ENCODE assay signal across 16 cellular contexts in genomic region chr3:195239121-195239520, GRCh38. TPM values are rescaled to one million over a fixed set of nuclear protein-coding genes. Genes with fewer than 3 reads are reported as not detected.
DNase-seq lines count a peak whose midpoint lies in the region; ATAC-seq and TF ChIP-seq lines count a peak whose summit lies in the region.
"Had no signal": no experiment of that assay in that cellular context is flagged by ENCODE, and none has a peak within 500 bp of the region (broad histone marks: within the 10 kb centered on the region; RNA-seq: fewer than 3 reads in every experiment).

No MANE protein-coding gene starts in this region.

- H3K9me3 ChIP-seq in parathyroid adenoma (ENCODE audit: control insufficient read depth, low read length): no peaks in the 10 kb centered on the region

- peaks cover 19% of the 10 kb centered on the region for H3K36me3 Mint-ChIP-seq in activated T-cell treated with anti-CD3 and anti-CD28 coated beads, Interleukin-2, amount 50 U/mL, for 4 hours (ENCODE audit: insufficient read depth)
- H3K36me3 Mint-ChIP-seq in GM23338 (ENCODE audit: low read depth): peaks cover 22% of the 10 kb centered on the region; the same call in 2 of the 3 replicates

- H3K27ac Mint-ChIP-seq in GM23338: no peak overlapping the region
- H3K27ac Mint-ChIP-seq: activated naive CD4-positive, alpha-beta T cell treated with anti-CD3 and anti-CD28 coated beads for 36 hours had no signal

- H3K9ac ChIP-seq in parathyroid adenoma: no peak overlapping the region

- no peaks in the 10 kb centered on the region for H3F3A ChIP-seq in GM23338 (replicated peaks; ENCODE audit: low read depth)

- no peak overlapping the region for H3K4me3 Mint-ChIP-seq in activated T-cell treated with anti-CD3 and anti-CD28 coated beads, Interleukin-2, amount 50 U/mL, for 4 hours
- no peak overlapping the region for H3K4me3 Mint-ChIP-seq in GM23338
- H3K4me3 Mint-ChIP-seq: activated naive CD4-positive, alpha-beta T cell treated with anti-CD3 and anti-CD28 coated beads for 36 hours had no signal

- H3K36me3 ChIP-seq in parathyroid adenoma (ENCODE audit: control insufficient read depth, insufficient read depth, low read length): no peaks in the 10 kb centered on the region
- H3K36me3 ChIP-seq in GM23338 (ENCODE audit: insufficient read depth): no peaks in the 10 kb centered on the region

- H3K27ac ChIP-seq in parathyroid adenoma (peak overlapping the region; percentile 67), GM23338 (ENCODE audit: low read depth) (no peak overlapping the region)
- H3K27ac ChIP-seq: HL-60 had no signal

- H3K4me1 ChIP-seq in parathyroid adenoma: peaks cover 37% of the 10 kb centered on the region
- H3K4me1 ChIP-seq in GM23338 (ENCODE audit: insufficient read depth): peaks cover 18% of the 10 kb centered on the region

- no peaks in the 10 kb centered on the region for H3K9me3 Mint-ChIP-seq in activated T-cell treated with anti-CD3 and anti-CD28 coated beads, Interleukin-2, amount 50 U/mL, for 4 hours
- peaks cover 5% of the 10 kb centered on the region; the same call in 2 of the 3 replicates for H3K9me3 Mint-ChIP-seq in GM23338

- no peaks in the 10 kb centered on the region for H3K9me2 ChIP-seq in GM23338 (ENCODE audit: insufficient read depth)

- H3K79me2 ChIP-seq in parathyroid adenoma (peaks cover 14% of the 10 kb centered on the region), GM23338 (replicated peaks; ENCODE audit: insufficient read depth) (peaks cover 47% of the 10 kb centered on the region)

- no peak for ATAC-seq in activated T-cell treated with anti-CD3 and anti-CD28 coated beads, Interleukin-2, amount 50 U/mL, for 4 hours
- ATAC-seq in GM23338: no peak

- no peaks in the 10 kb centered on the region for H3K4me1 Mint-ChIP-seq in activated T-cell treated with anti-CD3 and anti-CD28 coated beads, Interleukin-2, amount 50 U/mL, for 4 hours (ENCODE audit: low read depth)
- H3K4me1 Mint-ChIP-seq in GM23338: peaks cover 41% of the 10 kb centered on the region

- no peaks in the 10 kb centered on the region for H3K27me3 Mint-ChIP-seq in activated T-cell treated with anti-CD3 and anti-CD28 coated beads, Interleukin-2, amount 50 U/mL, for 4 hours (ENCODE audit: low read depth)
- H3K27me3 Mint-ChIP-seq in GM23338 (ENCODE audit: insufficient read depth, low read depth, poor library complexity): peaks cover 13% of the 10 kb centered on the region

- CTCF ChIA-PET in AG04449 (lab: Yijun Ruan, JAX): interaction anchor here (0.8 to 1.7 kb wide), 4 partner anchors 12 to 556 kb away, joined by 3 to 6 read pairs (median 4); no protein-coding TSS in a partner anchor

- DNase-seq in AG04449 (ENCODE audit: low read depth, low spot score) (no peak), HFF-Myc (ENCODE audit: extremely low read depth, low read depth) (no peak), fibroblast of mammary gland (ENCODE audit: low read depth) (no peak), GM23338 (ENCODE audit: low spot score) (no peak), LoVo (ENCODE audit: low spot score) (no peak), GM20000 (ENCODE audit: low spot score) (no peak)
- DNase-seq in activated T-cell treated with anti-CD3 and anti-CD28 coated beads, Interleukin-2, amount 50 U/mL, for 4 hours: no peak
- DNase-seq: activated CD4-positive, alpha-beta T cell treated with anti-CD3 and anti-CD28 coated beads for 1 hour; activated naive CD4-positive, alpha-beta T cell treated with anti-CD3 and anti-CD28 coated beads for 36 hours; glutamatergic neuron; NCI-H187 treated with DMSO at 0.1 percent for 48 hours; NK-92 treated with Interleukin-12 subunit alpha and Interleukin-12 subunit beta, amount 100 ng/mL, for 24 hours; stimulated activated CD4-positive, alpha-beta T cell treated with anti-CD3 and anti-CD28 coated beads, Interleukin-15, amount 100 ng/mL, for 24 hours; stimulated activated naive CD4-positive, alpha-beta T cell had no signal

- H3K4me2 ChIP-seq in parathyroid adenoma (ENCODE audit: low read length): no peak overlapping the region
- no peak overlapping the region for H3K4me2 ChIP-seq in GM23338

- no peaks in the 10 kb centered on the region for H3K27me3 ChIP-seq in parathyroid adenoma (ENCODE audit: control insufficient read depth, insufficient read depth, low read length)
- no peaks in the 10 kb centered on the region for H3K27me3 ChIP-seq in GM23338 (ENCODE audit: insufficient read depth)

- H3K4me3 ChIP-seq in AG04449 (ENCODE audit: low read depth, low read length) (no peak overlapping the region), HFF-Myc (replicated peaks; ENCODE audit: low read depth, low read length) (no peak overlapping the region), fibroblast of mammary gland (ENCODE audit: control insufficient read depth, low read depth, low read length) (no peak overlapping the region), parathyroid adenoma (ENCODE audit: low read depth, low read length) (no peak overlapping the region), GM23338 (no peak overlapping the region)

- H2AFZ ChIP-seq in parathyroid adenoma: peak overlapping the region; percentile 79
- H2AFZ ChIP-seq in GM23338: no peak overlapping the region

- H4K20me1 ChIP-seq in GM23338 (replicated peaks; ENCODE audit: insufficient read depth): peaks cover 16% of the 10 kb centered on the region

- TF ChIP-seq CTCF in AG04449 (IDR thresholded peaks at IDR 0.05; ENCODE audit: insufficient read depth, low read length, missing control alignments) (peak; percentile 14), HFF-Myc (IDR thresholded peaks at IDR 0.05; ENCODE audit: low read depth, low read length, missing control alignments) (peak; percentile 11), fibroblast of mammary gland (conservative IDR thresholded peaks at IDR 0.05; ENCODE audit: control insufficient read depth, insufficient read depth, low read depth, low read length) (peak; percentile 1), parathyroid adenoma (IDR thresholded peaks at IDR 0.05) (no peak), GM23338 (conservative IDR thresholded peaks at IDR 0.05; ENCODE audit: low read depth in 2 of 2) (peak in 1 of 2 experiments; percentile 30; a peak in 2 of 4 replicates), GM20000 (IDR thresholded peaks at IDR 0.05; ENCODE audit: extremely low read depth, missing control alignments) (no peak)

- POLR2A ChIA-PET in AG04449 (lab: Yijun Ruan, JAX): interaction anchor here (0.6 kb wide), 1 partner anchor 18 kb away, joined by 3 read pairs; no protein-coding TSS in a partner anchor

TF ChIP-seq in GM23338, 12 proteins besides CTCF, POLR2A, EP300 and RAD21:
- no peak for TF ChIP-seq POLR2AphosphoS5 (IDR thresholded peaks at IDR 0.05; ENCODE audit: low read depth)
- TF ChIP-seq JUNB (IDR thresholded peaks at IDR 0.05; ENCODE audit: unreplicated experiment): no peak
- TF ChIP-seq EZH2phosphoT487 (IDR thresholded peaks at IDR 0.05; ENCODE audit: unreplicated experiment): no peak

RNA-seq across cellular contexts. Expression of gene XXYLT1, which starts 31.8 kb away (rescaled TPM):
- 10 to 100 TPM in 1 of 3 donors, 1 to 10 TPM in 2; 8.6 to 10.6 (median 8.8) TPM for total RNA-seq in activated T-cell treated with anti-CD3 and anti-CD28 coated beads, Interleukin-2, amount 50 U/mL, for 4 hours
- total RNA-seq in GM23338 (2014; rRNA removed; shearing (Covaris generic)): 28.9 and 34.8 TPM in 2 replicates
- polyA plus RNA-seq in GM23338 (2016; fragmentation: Nextera tagmentation; extraction: Ambion mirVana): 13.5 and 14.7 TPM in 2 replicates

Comparison
In these comparisons a context has a peak if more than half of its experiments do, and no peak if none do; other contexts are left out.
1. CTCF ChIP-seq: peak in AG04449 (single experiment), HFF-Myc (single experiment) and fibroblast of mammary gland (single experiment); none in parathyroid adenoma (single experiment) and GM20000 (single experiment).